30 cellular contexts compared by ENCODE assay signal in the genomic region with DNA sequence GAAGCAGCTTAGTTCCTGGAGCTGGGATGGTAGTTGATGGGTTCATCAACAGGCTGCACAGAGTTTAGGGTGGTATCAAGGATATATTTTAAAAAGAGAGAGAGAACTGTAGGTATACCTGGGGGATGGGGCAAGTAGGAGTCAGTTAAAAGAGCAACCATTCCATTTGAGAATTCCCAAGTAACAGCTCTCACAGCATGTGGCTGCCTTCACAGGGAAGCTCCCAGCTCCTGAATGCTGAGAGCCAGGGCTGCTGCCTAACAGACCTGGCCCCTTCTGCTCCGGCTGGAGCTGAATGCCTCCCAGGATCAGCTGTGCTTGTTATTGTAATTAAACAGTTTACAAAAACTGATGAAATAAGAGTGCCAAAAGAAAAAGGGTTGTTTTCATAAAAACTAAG. TPM values are rescaled to one million over a fixed set of nuclear protein-coding genes. Genes with fewer than 3 reads are reported as not detected.
"Had no signal": no experiment of that assay in that cellular context is flagged by ENCODE, and none has a peak within 500 bp of the region (broad histone marks: within the 10 kb centered on the region; RNA-seq: fewer than 3 reads in every experiment).

No MANE protein-coding gene starts in this region.

- H3K4me1 ChIP-seq: sigmoid colon, stomach, suprapubic skin, tibial nerve, uterus had no signal

- H3K4me3 Mint-ChIP-seq: activated CD8-positive, alpha-beta T cell treated with anti-CD3 and anti-CD28 coated beads, Interleukin-2, amount 10 ng/mL, durations not matched to agents 7 days and 5 days; brain; dendritic cell treated with granulocyte-macrophage colony-stimulating factor and Interleukin-4, amounts not matched to agents 40 ng/mL and 50 ng/mL, for 4 days; nephron progenitor cell; stimulated activated memory B cell treated with anti-CD40 and anti-IgM and Interleukin-4, amounts not matched to agents 10 μg/mL and 1 μg/mL and 100 μg/mL, for 72 hours had no signal

- H3K36me3 Mint-ChIP-seq: brain; stimulated activated memory B cell treated with anti-CD40 and anti-IgM and Interleukin-4, amounts not matched to agents 10 μg/mL and 1 μg/mL and 100 μg/mL, for 72 hours had no signal

- H3K36me3 ChIP-seq: sigmoid colon, stomach, suprapubic skin, tibial nerve, uterus, WERI-Rb-1 had no signal

- H3K27ac Mint-ChIP-seq: activated CD8-positive, alpha-beta T cell treated with anti-CD3 and anti-CD28 coated beads, Interleukin-2, amount 10 ng/mL, durations not matched to agents 7 days and 5 days; activated naive CD4-positive, alpha-beta T cell treated with anti-CD3 and anti-CD28 coated beads, Interleukin-2, amount 50 U/mL, for 72 hours; brain; dendritic cell treated with granulocyte-macrophage colony-stimulating factor and Interleukin-4, amounts not matched to agents 40 ng/mL and 50 ng/mL, for 4 days; nephron progenitor cell; stimulated activated memory B cell treated with anti-CD40 and anti-IgM and Interleukin-4, amounts not matched to agents 10 μg/mL and 1 μg/mL and 100 μg/mL, for 72 hours had no signal

- H3K4me3 ChIP-seq: mucosa of descending colon, sigmoid colon, smooth muscle cell, stomach, suprapubic skin, tibial nerve, uterus had no signal

- H3K27ac ChIP-seq: sigmoid colon, stomach, suprapubic skin, tibial nerve, uterus, WERI-Rb-1 had no signal

- H3K4me1 Mint-ChIP-seq: brain; nephron progenitor cell; stimulated activated memory B cell treated with anti-CD40 and anti-IgM and Interleukin-4, amounts not matched to agents 10 μg/mL and 1 μg/mL and 100 μg/mL, for 72 hours had no signal

- H3K9me3 Mint-ChIP-seq: brain; dendritic cell treated with granulocyte-macrophage colony-stimulating factor and Interleukin-4, amounts not matched to agents 40 ng/mL and 50 ng/mL, for 4 days; nephron progenitor cell had no signal

- H3K27me3 ChIP-seq: sigmoid colon, tibial nerve, uterus had no signal

- H3K4me2 ChIP-seq: smooth muscle cell had no signal

- H3K9me3 ChIP-seq: mucosa of descending colon, sigmoid colon, stomach, suprapubic skin, tibial nerve, uterus had no signal

- DNase-seq: activated CD4-positive, alpha-beta T cell treated with anti-CD3 and anti-CD28 coated beads for 1 hour; activated CD4-positive, alpha-beta T cell treated with anti-CD3 and anti-CD28 coated beads, Interleukin-2, amount 50 U/mL, for 1 hour; activated CD8-positive, alpha-beta T cell treated with anti-CD3 and anti-CD28 coated beads, Interleukin-2, amount 10 ng/mL, durations not matched to agents 7 days and 5 days; aorta; effector CD4-positive, alpha-beta T cell; foreskin melanocyte; hypothalamus; left colon; mesenchymal stem cell; mucosa of descending colon; nephron progenitor cell; posterior cingulate gyrus; sigmoid colon; stimulated activated CD4-positive, alpha-beta T cell treated with anti-CD3 and anti-CD28 coated beads, Interleukin-15, amount 100 ng/mL, for 24 hours; stomach; T-helper 1 cell; uterus; WERI-Rb-1 had no signal

- ATAC-seq: activated CD8-positive, alpha-beta T cell treated with anti-CD3 and anti-CD28 coated beads, Interleukin-2, amount 10 ng/mL, durations not matched to agents 7 days and 5 days; activated naive CD4-positive, alpha-beta T cell treated with anti-CD3 and anti-CD28 coated beads, Interleukin-2, amount 50 U/mL, for 72 hours; left colon; mucosa of descending colon; stimulated activated memory B cell treated with anti-CD40 and anti-IgM and Interleukin-4, amounts not matched to agents 10 μg/mL and 1 μg/mL and 100 μg/mL, for 72 hours had no signal

RNA-seq across cellular contexts. Expression of a gene that starts 58.8 kb away (rescaled TPM):
- total RNA-seq: activated CD8-positive, alpha-beta T cell treated with anti-CD3 and anti-CD28 coated beads, Interleukin-2, amount 10 ng/mL, durations not matched to agents 7 days and 5 days; activated naive CD4-positive, alpha-beta T cell treated with anti-CD3 and anti-CD28 coated beads, Interleukin-2, amount 50 U/mL, for 72 hours; aorta; cardiac septum; left colon; lower leg skin; mucosa of descending colon; omental fat pad; sigmoid colon; smooth muscle cell; stomach; suprapubic skin; tibial nerve; uterus had no signal
- polyA plus RNA-seq: aorta, esophagus, keratinocyte, sigmoid colon, smooth muscle cell, stomach had no signal
